Comparison of ENCODE assay signal across 32 cellular contexts in the genomic region with DNA sequence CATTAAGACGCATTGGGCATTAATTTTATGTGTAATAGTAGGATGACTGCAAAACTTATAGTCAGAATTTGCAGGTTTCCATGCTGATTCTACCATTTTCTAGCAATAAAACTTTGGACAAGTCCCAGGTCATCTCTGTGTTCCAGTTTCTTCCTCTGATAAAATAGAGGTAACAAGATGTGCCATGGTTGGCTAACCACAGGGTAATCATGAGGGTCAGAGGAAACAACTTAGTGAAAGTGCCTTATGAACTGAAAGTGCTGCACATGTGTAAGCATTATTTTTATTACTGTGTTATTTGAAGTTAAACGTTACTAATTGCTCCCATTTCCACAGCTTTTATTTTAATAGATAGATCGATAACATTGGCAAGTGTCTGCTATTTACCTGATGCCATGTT.
A peak's percentile ranks its signal among the peaks of the same experiment; 100 is the strongest.
DNase-seq lines count a peak whose midpoint lies in the region; ATAC-seq and TF ChIP-seq lines count a peak whose summit lies in the region.
"Had no signal": no experiment of that assay in that cellular context is flagged by ENCODE, and none has a peak within 500 bp of the region (broad histone marks: within the 10 kb centered on the region; RNA-seq: fewer than 3 reads in every experiment).

No MANE protein-coding gene starts in this region.

- no peak for TF ChIP-seq CTCF in brain microvascular endothelial cell (IDR thresholded peaks at IDR 0.05; ENCODE audit: low read depth, low read length, missing control alignments)

- H3K4me1 Mint-ChIP-seq in memory B cell = no peaks in the 10 kb centered on the region
- H3K4me1 Mint-ChIP-seq: CD4-positive, CD25-positive, alpha-beta regulatory T cell had no signal

- ATAC-seq in GM18858 (IDR thresholded peaks at IDR 0.05; ENCODE audit: unreplicated experiment) (peak; percentile 60), GM21576 (IDR thresholded peaks at IDR 0.05; ENCODE audit: unreplicated experiment) (peak; percentile 69), HG03354 (IDR thresholded peaks at IDR 0.05; ENCODE audit: poor library complexity, severe bottlenecking, unreplicated experiment) (peak; percentile 74), memory B cell (ENCODE audit: low read depth) (peak; percentile 37)
- ATAC-seq: activated T-cell treated with anti-CD3 and anti-CD28 coated beads, Interleukin-2, amount 50 U/mL, for 72 hours; body of pancreas; gastroesophageal sphincter; Panc1 had no signal

- no peak overlapping the region for H3K4me3 Mint-ChIP-seq in memory B cell
- H3K4me3 Mint-ChIP-seq: activated T-cell treated with anti-CD3 and anti-CD28 coated beads, Interleukin-2, amount 50 U/mL, for 72 hours; CD4-positive, CD25-positive, alpha-beta regulatory T cell; HFFc6; immature natural killer cell; stimulated activated naive B cell treated with anti-CD40 and anti-IgM and Interleukin-4, amounts not matched to agents 10 μg/mL and 1 μg/mL and 100 μg/mL, for 72 hours; T-helper 2 cell treated with Interferon-gamma antibody and Interleukin-4, amounts not matched to agents 5 μg/mL and 100 μg/mL, for 36 hours had no signal

- H3K27me3 ChIP-seq in brain microvascular endothelial cell (replicated peaks) = no peaks in the 10 kb centered on the region
- H3K27me3 ChIP-seq: body of pancreas, dorsolateral prefrontal cortex, sigmoid colon, testis, uterus had no signal

- no peak overlapping the region for H3K27ac ChIP-seq in brain microvascular endothelial cell
- H3K27ac ChIP-seq: body of pancreas, dorsolateral prefrontal cortex, gastroesophageal sphincter, KMS-11, neutrophil, sigmoid colon, testis, uterus, VCaP had no signal

- DNase-seq in memory B cell (ENCODE audit: low spot score in 2 of 2) (no peak), brain microvascular endothelial cell (no peak), NCI-H774 (lab: John Stamatoyannopoulos, UW) (no peak)
- DNase-seq in effector CD4-positive, alpha-beta T cell = no peak
- DNase-seq: activated CD4-positive, alpha-beta T cell treated with anti-CD3 and anti-CD28 coated beads for 4 hours; activated naive CD4-positive, alpha-beta T cell; activated T-cell treated with anti-CD3 and anti-CD28 coated beads, Interleukin-2, amount 50 U/mL, for 72 hours; body of pancreas; CD4-positive, CD25-positive, alpha-beta regulatory T cell; cerebellar nuclear complex; dorsolateral prefrontal cortex; GOT3; HFFc6; hippocampal formation; immature natural killer cell; left colon; NCI-H524; SHP77 treated with DMSO at 0.1 percent for 48 hours; sigmoid colon; stimulated activated naive B cell treated with anti-CD40 and anti-IgM and Interleukin-4, amounts not matched to agents 10 μg/mL and 1 μg/mL and 100 μg/mL, for 72 hours; testis; uterus had no signal

- no peak overlapping the region for H3K4me3 ChIP-seq in brain microvascular endothelial cell (ENCODE audit: low read depth, low read length)
- H3K4me3 ChIP-seq: body of pancreas, dorsolateral prefrontal cortex, gastroesophageal sphincter, sigmoid colon, testis, uterus had no signal

- in situ Hi-C loops in brain microvascular endothelial cell (cut with HindIII; ENCODE audit: low pct_ligation_motif_present, low sequenced_read_pairs) = no loop called here

- H3K27me3 Mint-ChIP-seq in memory B cell = peaks cover 6% of the 10 kb centered on the region
- H3K27me3 Mint-ChIP-seq: progenitor cell of endocrine pancreas; stimulated activated naive B cell treated with anti-CD40 and anti-IgM and Interleukin-4, amounts not matched to agents 10 μg/mL and 1 μg/mL and 100 μg/mL, for 72 hours had no signal

- H3K36me3 ChIP-seq in brain microvascular endothelial cell (replicated peaks) = no peaks in the 10 kb centered on the region
- H3K36me3 ChIP-seq: gastroesophageal sphincter, neutrophil, sigmoid colon, uterus had no signal

- H3K9me3 Mint-ChIP-seq in memory B cell = no peaks in the 10 kb centered on the region
- H3K9me3 Mint-ChIP-seq: activated T-cell treated with anti-CD3 and anti-CD28 coated beads, Interleukin-2, amount 50 U/mL, for 72 hours; HFFc6; immature natural killer cell; stimulated activated naive B cell treated with anti-CD40 and anti-IgM and Interleukin-4, amounts not matched to agents 10 μg/mL and 1 μg/mL and 100 μg/mL, for 72 hours had no signal

- H3K27ac Mint-ChIP-seq in memory B cell = no peak overlapping the region
- H3K27ac Mint-ChIP-seq: activated T-cell treated with anti-CD3 and anti-CD28 coated beads, Interleukin-2, amount 50 U/mL, for 72 hours; CD4-positive, CD25-positive, alpha-beta regulatory T cell; HFFc6; immature natural killer cell; progenitor cell of endocrine pancreas; stimulated activated naive B cell treated with anti-CD40 and anti-IgM and Interleukin-4, amounts not matched to agents 10 μg/mL and 1 μg/mL and 100 μg/mL, for 72 hours; T-helper 2 cell treated with Interferon-gamma antibody and Interleukin-4, amounts not matched to agents 5 μg/mL and 100 μg/mL, for 36 hours had no signal

- no peaks in the 10 kb centered on the region for H3K36me3 Mint-ChIP-seq in memory B cell
- H3K36me3 Mint-ChIP-seq: CD4-positive, CD25-positive, alpha-beta regulatory T cell; immature natural killer cell had no signal
